8 cellular contexts compared by ENCODE assay signal in genomic region chr9:38620483-38621433, GRCh38. TPM values are rescaled to one million over a fixed set of nuclear protein-coding genes. Genes with fewer than 3 reads are reported as not detected.
DNase-seq lines count a peak whose midpoint lies in the region; ATAC-seq and TF ChIP-seq lines count a peak whose summit lies in the region.

TSS of gene ANKRD18A (minus strand) at chr9:38620596. CDS start at chr9:38620285, 311 bp downstream.

- CTCF ChIA-PET in mammary epithelial cell (lab: Charles Lee; ENCODE audit: low non-redundant PET): interaction anchor here (0.6 to 0.7 kb wide), 3 partner anchors 24 to 666 kb away, joined by 3 to 5 read pairs (median 4); no protein-coding TSS in a partner anchor

- H3K9me3 ChIP-seq in mammary epithelial cell (replicated peaks; ENCODE audit: insufficient read depth, low read length): no peaks in the 10 kb centered on the region
- no peaks in the 10 kb centered on the region for H3K9me3 ChIP-seq in skeletal muscle satellite cell (replicated peaks; ENCODE audit: low read length)

- dilution Hi-C loops in mammary epithelial cell (cut with HindIII; ENCODE audit: low sequenced_read_pairs): no loop called here

- peak; percentile 61 for ATAC-seq in HG02571 (IDR thresholded peaks at IDR 0.05; ENCODE audit: unreplicated experiment)

- H3K4me3 ChIP-seq in GM06990 (replicated peaks; ENCODE audit: low read depth, low read length) (peak within 1 kb of the TSS; percentile 65), mammary epithelial cell (replicated peaks in 1 of 3; ENCODE audit: insufficient read depth in 1 of 3, low read depth in 2 of 3, low read length in 3 of 3) (peak within 1 kb of the TSS; percentile 63 to 84 (median 69)), skeletal muscle satellite cell (ENCODE audit: low read length) (peak within 1 kb of the TSS; percentile 69)

- no peaks in the 10 kb centered on the region for H3K27me3 ChIP-seq in GM06990 (replicated peaks; ENCODE audit: control insufficient read depth, insufficient read depth, low read length)
- H3K27me3 ChIP-seq in mammary epithelial cell (ENCODE audit: insufficient read depth, low read length): no peaks in the 10 kb centered on the region
- peaks cover 30% of the 10 kb centered on the region for H3K27me3 ChIP-seq in skeletal muscle satellite cell (ENCODE audit: control insufficient read depth, insufficient read depth, low read length)

- TF ChIP-seq CTCF in GM06990 (IDR thresholded peaks at IDR 0.05; ENCODE audit: insufficient read depth, low read length, poor library complexity, severe bottlenecking): peak; percentile 64
- TF ChIP-seq CTCF in mammary epithelial cell (conservative IDR thresholded peaks at IDR 0.05 in 1 of 2, IDR thresholded peaks at IDR 0.05 in 1 of 2; ENCODE audit: extremely low read depth in 1 of 2, insufficient read depth in 1 of 2, low read depth in 1 of 2, low read length in 2 of 2): peak; percentile 47 to 84

- no TSS peak for BruUV-seq in mammary epithelial cell (replicated peaks; lab: Mats Ljungman, UMichigan)

- peak within 1 kb of the TSS; percentile 19 for H3K27ac ChIP-seq in mammary epithelial cell (ENCODE audit: insufficient read depth, low read depth, low read length)

- H4K20me1 ChIP-seq in mammary epithelial cell (ENCODE audit: insufficient read depth, low read length): no peaks in the 10 kb centered on the region

- DNase-seq in GM06990 (ENCODE audit: extremely low read depth, insufficient read length): peak; percentile 57
- DNase-seq in NCI-H1436 treated with DMSO at 0.1 percent for 48 hours (lab: John Stamatoyannopoulos, UW): peak; percentile 43
- DNase-seq in T1000 (lab: John Stamatoyannopoulos, UW): peak; percentile 81
- DNase-seq in mammary epithelial cell: peak; percentile 95
- peak; percentile 84 for DNase-seq in iPS-NIHi7 (ENCODE audit: extremely low spot score)
- no peak for DNase-seq in globus pallidus (ENCODE audit: low spot score)

- in situ Hi-C loops in mammary epithelial cell (cut with MboI; ENCODE audit: low sequenced_read_pairs in 2 of 2): no loop called here

- peak within 1 kb of the TSS; percentile 96 for H2AFZ ChIP-seq in mammary epithelial cell (ENCODE audit: low read depth, low read length)

- H3K4me1 ChIP-seq in mammary epithelial cell (ENCODE audit: insufficient read depth, low read length): peaks cover 17% of the 10 kb centered on the region
- H3K4me1 ChIP-seq in skeletal muscle satellite cell (ENCODE audit: control insufficient read depth, insufficient read depth, low read length): peaks cover 23% of the 10 kb centered on the region

- H3K9ac ChIP-seq in mammary epithelial cell (ENCODE audit: insufficient read depth, low read length) (peak within 1 kb of the TSS; percentile 56), skeletal muscle satellite cell (ENCODE audit: low read depth, low read length) (peak within 1 kb of the TSS; percentile 64)

- peaks cover 3% of the 10 kb centered on the region for H3K79me2 ChIP-seq in mammary epithelial cell (ENCODE audit: insufficient read depth, low read length)

- intact Hi-C loops in mammary epithelial cell (cut with micrococcal nuclease): loop anchor here (1.0 kb wide), 1 partner anchor 22 kb away; no protein-coding TSS in a partner anchor

- H3K4me2 ChIP-seq in mammary epithelial cell (ENCODE audit: insufficient read depth, low read depth, low read length) (peak within 1 kb of the TSS; percentile 95), skeletal muscle satellite cell (ENCODE audit: low read length) (peak within 1 kb of the TSS; percentile 88)

- 0% methylated on average over 10 of the region's 76 CpGs for WGBS in mammary epithelial cell (ENCODE audit: low coverage, missing lambda C conversion rate)

- no peaks in the 10 kb centered on the region for H3K36me3 ChIP-seq in GM06990 (ENCODE audit: control insufficient read depth, insufficient read depth, low read length)
- no peaks in the 10 kb centered on the region for H3K36me3 ChIP-seq in mammary epithelial cell (ENCODE audit: insufficient read depth, low read length)
- H3K36me3 ChIP-seq in skeletal muscle satellite cell (ENCODE audit: insufficient read depth, low read length): no peaks in the 10 kb centered on the region

RNA-seq across cellular contexts. Expression of gene ANKRD18A, which starts in this region (rescaled TPM):
- total RNA-seq in mammary epithelial cell: 10 to 100 TPM in 1 of 2 donors, 1 to 10 TPM in 1; 1.8 to 10.4 TPM
- 1.9 TPM for polyA plus RNA-seq in mammary epithelial cell
- 0.26 TPM for polyA minus RNA-seq in mammary epithelial cell
- total RNA-seq in skeletal muscle satellite cell (2012; rRNA removed): not detected in 2 replicates
